Comparison of ENCODE assay signal across 15 cellular contexts in the genomic region with DNA sequence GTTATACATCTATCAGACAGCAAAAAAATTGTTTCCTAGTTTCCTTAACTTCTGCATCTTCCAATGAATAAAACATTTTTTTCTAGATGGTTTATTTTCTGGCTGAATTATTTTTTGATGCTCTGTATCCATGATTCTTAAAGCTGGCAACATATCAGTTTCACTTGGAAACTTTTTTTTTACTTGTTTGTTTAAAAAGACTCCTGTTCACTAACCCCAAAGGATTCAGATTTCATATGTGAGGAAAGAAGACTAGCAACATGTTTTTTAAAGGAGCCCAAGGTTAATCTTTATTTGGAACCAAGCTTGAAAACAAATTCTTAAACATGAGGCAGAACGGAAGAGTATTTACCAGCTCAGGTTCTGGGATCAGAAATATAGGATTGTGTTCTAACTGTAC.
DNase-seq lines count a peak whose midpoint lies in the region; ATAC-seq and TF ChIP-seq lines count a peak whose summit lies in the region.
"Had no signal": no experiment of that assay in that cellular context is flagged by ENCODE, and none has a peak within 500 bp of the region (broad histone marks: within the 10 kb centered on the region; RNA-seq: fewer than 3 reads in every experiment).

No MANE protein-coding gene starts in this region.

- no peaks in the 10 kb centered on the region for H3K79me2 ChIP-seq in hepatocyte

- H3K27me3 ChIP-seq in adipocyte (replicated peaks; ENCODE audit: control insufficient read depth, insufficient read depth, low read length) (no peaks in the 10 kb centered on the region), hepatocyte (no peaks in the 10 kb centered on the region), Caco-2 (replicated peaks; ENCODE audit: control insufficient read depth, insufficient read depth, low read length) (no peaks in the 10 kb centered on the region)

- no peaks in the 10 kb centered on the region for H3K9me3 ChIP-seq in adipocyte (ENCODE audit: control insufficient read depth, low read length)
- H3K9me3 ChIP-seq in hepatocyte (ENCODE audit: low read depth) = no peaks in the 10 kb centered on the region
- peaks cover 8% of the 10 kb centered on the region for H3K9me3 ChIP-seq in Caco-2

- H3K4me3 ChIP-seq in adipocyte (ENCODE audit: low read length) (no peak overlapping the region), hepatocyte (no peak overlapping the region), Caco-2 (ENCODE audit: low read depth, low read length) (no peak overlapping the region)

- no peak for TF ChIP-seq CTCF in hepatocyte (IDR thresholded peaks at IDR 0.05; ENCODE audit: poor library complexity)
- TF ChIP-seq CTCF in osteocyte (IDR thresholded peaks at IDR 0.05) = no peak
- no peak for TF ChIP-seq CTCF in Caco-2 (IDR thresholded peaks at IDR 0.05; ENCODE audit: insufficient read depth in 1 of 2, low read depth in 1 of 2, low read length in 1 of 2, severe bottlenecking in 1 of 2, unreplicated experiment in 1 of 2)

- POLR2A ChIA-PET in Caco-2 (lab: Charles Lee) = no interaction called here

- no peaks in the 10 kb centered on the region for H3K27me3 Mint-ChIP-seq in osteocyte (ENCODE audit: unreplicated experiment)
- H3K27me3 Mint-ChIP-seq in Caco-2 (ENCODE audit: insufficient read depth, unreplicated experiment) = no peaks in the 10 kb centered on the region
- H3K27me3 Mint-ChIP-seq: CD4-positive, alpha-beta memory T cell had no signal

- no peaks in the 10 kb centered on the region for H4K20me1 ChIP-seq in hepatocyte (ENCODE audit: insufficient read depth, poor library complexity, severe bottlenecking)

- BruUV-seq in Caco-2 (replicated peaks; lab: Mats Ljungman, UMichigan) = no TSS peak

- H3K36me3 ChIP-seq in adipocyte (ENCODE audit: control insufficient read depth, insufficient read depth, low read length, severe bottlenecking) = no peaks in the 10 kb centered on the region
- no peaks in the 10 kb centered on the region for H3K36me3 ChIP-seq in hepatocyte (replicated peaks; ENCODE audit: insufficient read depth, low read depth)
- no peaks in the 10 kb centered on the region for H3K36me3 ChIP-seq in Caco-2 (ENCODE audit: control insufficient read depth, insufficient read depth, low read length)

- H3K27ac Mint-ChIP-seq in osteocyte (ENCODE audit: unreplicated experiment) (peak overlapping the region; percentile 74), Caco-2 (ENCODE audit: unreplicated experiment) (no peak overlapping the region)
- H3K27ac Mint-ChIP-seq: CD4-positive, alpha-beta memory T cell; H9 had no signal

- H3K4me2 ChIP-seq in hepatocyte = peak overlapping the region; percentile 13

- ATAC-seq in HG03432 (IDR thresholded peaks at IDR 0.05; ENCODE audit: unreplicated experiment) (no peak), HG02588 (IDR thresholded peaks at IDR 0.05; ENCODE audit: unreplicated experiment) (no peak)
- ATAC-seq: HCT116 had no signal

- H2AFZ ChIP-seq in hepatocyte = no peak overlapping the region

- no peak overlapping the region for H3K27ac ChIP-seq in hepatocyte

- H3K4me1 Mint-ChIP-seq in osteocyte (ENCODE audit: unreplicated experiment) (peaks cover 9% of the 10 kb centered on the region), Caco-2 (ENCODE audit: low read depth, unreplicated experiment) (no peaks in the 10 kb centered on the region)
- H3K4me1 Mint-ChIP-seq: CD4-positive, alpha-beta memory T cell had no signal

- H3K4me1 ChIP-seq in adipocyte (ENCODE audit: control insufficient read depth, insufficient read depth, low read length) (no peaks in the 10 kb centered on the region), hepatocyte (ENCODE audit: insufficient read depth) (no peaks in the 10 kb centered on the region), Caco-2 (no peaks in the 10 kb centered on the region)

- peak overlapping the region; percentile 5 for H3K4me3 Mint-ChIP-seq in osteocyte (ENCODE audit: unreplicated experiment)
- H3K4me3 Mint-ChIP-seq in Caco-2 (ENCODE audit: unreplicated experiment) = no peak overlapping the region
- H3K4me3 Mint-ChIP-seq: CD4-positive, alpha-beta memory T cell; H9 had no signal

- DNase-seq in adipocyte (ENCODE audit: low read depth) (peak; percentile 55), dedifferentiated amniotic fluid mesenchymal stem cell (ENCODE audit: extremely low spot score) (peak; percentile 36), hepatocyte (ENCODE audit: low spot score) (no peak), osteocyte (ENCODE audit: extremely low spot score, unreplicated experiment) (no peak), Caco-2 (no peak), amygdala (lab: John Stamatoyannopoulos, UW) (no peak)
- DNase-seq: C1 segment of cervical spinal cord; CD4-positive, alpha-beta memory T cell; COR-L47; DMS153; DND-41; H9 had no signal

- no peaks in the 10 kb centered on the region for H3K9me2 ChIP-seq in hepatocyte (replicated peaks; ENCODE audit: insufficient read depth)

- 55% methylated on average over 1 of the region's 1 CpG for WGBS in hepatocyte (ENCODE audit: low lambda C conversion rate, missing lambda C conversion rate)

- H3K9me3 Mint-ChIP-seq in osteocyte (ENCODE audit: unreplicated experiment) = peaks cover 12% of the 10 kb centered on the region
- peaks cover 20% of the 10 kb centered on the region for H3K9me3 Mint-ChIP-seq in Caco-2 (ENCODE audit: unreplicated experiment)

- CTCF ChIA-PET in Caco-2 (lab: Charles Lee) = no interaction called here

- intact Hi-C loops in Caco-2 (cut with micrococcal nuclease; ENCODE audit: unreplicated experiment) = no loop called here

- no peak overlapping the region for H3K9ac ChIP-seq in adipocyte (ENCODE audit: low read length)

- H3K36me3 Mint-ChIP-seq in osteocyte (ENCODE audit: unreplicated experiment) (peaks cover 4% of the 10 kb centered on the region), Caco-2 (ENCODE audit: insufficient read depth, unreplicated experiment) (no peaks in the 10 kb centered on the region)
- H3K36me3 Mint-ChIP-seq: CD4-positive, alpha-beta memory T cell had no signal

Comparison
In these comparisons a context has a peak if more than half of its experiments do, and no peak if none do; other contexts are left out.
1. DNase-seq: peak in adipocyte (single experiment) and dedifferentiated amniotic fluid mesenchymal stem cell (single experiment); none in hepatocyte (single experiment), osteocyte (single experiment), Caco-2 (0 of 2) and amygdala (0 of 56).